ENCODE assay signal across 1 cellular context in the genomic region with DNA sequence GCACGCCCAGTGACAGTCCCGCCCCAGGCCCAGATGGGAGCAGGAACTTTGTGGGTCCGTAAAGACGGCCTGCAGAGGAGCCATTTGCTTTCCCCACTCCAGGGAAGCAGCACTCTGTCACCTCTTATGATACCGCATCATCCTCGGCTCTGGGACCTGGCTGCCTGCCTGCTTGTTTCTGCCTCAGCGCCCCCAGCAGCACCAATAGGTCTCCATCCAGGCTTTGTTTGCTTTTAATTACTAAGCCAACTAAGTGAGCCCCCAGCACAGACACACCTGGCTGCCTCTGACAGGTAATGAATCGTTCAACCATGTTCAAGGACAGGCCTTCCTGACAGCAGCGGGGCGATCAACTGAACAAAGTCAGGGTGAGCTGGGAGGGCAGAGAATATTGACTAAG.
TF ChIP-seq lines count a peak whose summit lies in the region.

No MANE protein-coding gene starts in this region.

TF ChIP-seq in SK-N-SH, 30 proteins besides CTCF, POLR2A, EP300 and RAD21 (continued from another document):
- TF ChIP-seq, protein P1, sequence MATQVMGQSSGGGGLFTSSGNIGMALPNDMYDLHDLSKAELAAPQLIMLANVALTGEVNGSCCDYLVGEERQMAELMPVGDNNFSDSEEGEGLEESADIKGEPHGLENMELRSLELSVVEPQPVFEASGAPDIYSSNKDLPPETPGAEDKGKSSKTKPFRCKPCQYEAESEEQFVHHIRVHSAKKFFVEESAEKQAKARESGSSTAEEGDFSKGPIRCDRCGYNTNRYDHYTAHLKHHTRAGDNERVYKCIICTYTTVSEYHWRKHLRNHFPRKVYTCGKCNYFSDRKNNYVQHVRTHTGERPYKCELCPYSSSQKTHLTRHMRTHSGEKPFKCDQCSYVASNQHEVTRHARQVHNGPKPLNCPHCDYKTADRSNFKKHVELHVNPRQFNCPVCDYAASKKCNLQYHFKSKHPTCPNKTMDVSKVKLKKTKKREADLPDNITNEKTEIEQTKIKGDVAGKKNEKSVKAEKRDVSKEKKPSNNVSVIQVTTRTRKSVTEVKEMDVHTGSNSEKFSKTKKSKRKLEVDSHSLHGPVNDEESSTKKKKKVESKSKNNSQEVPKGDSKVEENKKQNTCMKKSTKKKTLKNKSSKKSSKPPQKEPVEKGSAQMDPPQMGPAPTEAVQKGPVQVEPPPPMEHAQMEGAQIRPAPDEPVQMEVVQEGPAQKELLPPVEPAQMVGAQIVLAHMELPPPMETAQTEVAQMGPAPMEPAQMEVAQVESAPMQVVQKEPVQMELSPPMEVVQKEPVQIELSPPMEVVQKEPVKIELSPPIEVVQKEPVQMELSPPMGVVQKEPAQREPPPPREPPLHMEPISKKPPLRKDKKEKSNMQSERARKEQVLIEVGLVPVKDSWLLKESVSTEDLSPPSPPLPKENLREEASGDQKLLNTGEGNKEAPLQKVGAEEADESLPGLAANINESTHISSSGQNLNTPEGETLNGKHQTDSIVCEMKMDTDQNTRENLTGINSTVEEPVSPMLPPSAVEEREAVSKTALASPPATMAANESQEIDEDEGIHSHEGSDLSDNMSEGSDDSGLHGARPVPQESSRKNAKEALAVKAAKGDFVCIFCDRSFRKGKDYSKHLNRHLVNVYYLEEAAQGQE (IDR thresholded peaks at IDR 0.05; ENCODE audit: low read depth, low read length) = no peak
- TF ChIP-seq USF2 (IDR thresholded peaks at IDR 0.05; ENCODE audit: borderline replicate concordance, low read depth, low read length) (no peak), POLR2AphosphoS5 (IDR thresholded peaks at IDR 0.05; ENCODE audit: low read depth, low read length) (no peak), SMC3 (IDR thresholded peaks at IDR 0.05; ENCODE audit: low read depth, low read length) (no peak), TEAD4 (IDR thresholded peaks at IDR 0.05; ENCODE audit: borderline replicate concordance, insufficient read depth) (no peak)
